In genomic region chr12:39314547-39314946, GRCh38 we compare ENCODE assay signal across 8 cellular contexts.
"Had no signal": no experiment of that assay in that cellular context is flagged by ENCODE, and none has a peak within 500 bp of the region (broad histone marks: within the 10 kb centered on the region; RNA-seq: fewer than 3 reads in every experiment).

No MANE protein-coding gene starts in this region.

- H3K4me3 ChIP-seq: HAP-1 had no signal

- ATAC-seq: HCT116, HepG2 had no signal

- DNase-seq: GOT3, H7, HFFc6, KG1 had no signal

- FAIRE-seq: HepG2 had no signal

- H3K27ac ChIP-seq: HL-60 had no signal

- H3K9me3 ChIP-seq: HAP-1 had no signal

- H3K4me1 ChIP-seq: HAP-1 had no signal
